ENCODE assay signal across 8 cellular contexts in genomic region chr2:219205981-219206441, GRCh38. TPM values are rescaled to one million over a fixed set of nuclear protein-coding genes. Genes with fewer than 3 reads are reported as not detected.
DNase-seq lines count a peak whose midpoint lies in the region; TF ChIP-seq lines count a peak whose summit lies in the region.

No MANE protein-coding gene starts in this region.

- H3K27ac ChIP-seq in HEK293 (ENCODE audit: extremely low read depth, low read depth, low read length) (peak overlapping the region; percentile 61), temporal lobe (ENCODE audit: low read depth, low read length) (peak overlapping the region; percentile 97)

- H3K9ac ChIP-seq in ES-I3 (ENCODE audit: low read depth, low read length), result peak overlapping the region; percentile 95

- H3K27ac Mint-ChIP-seq in activated T-helper 1 cell treated with anti-CD3 and anti-CD28 coated beads, Interleukin-12 subunit alpha, Interleukin-12 subunit beta, Interleukin-2, Interleukin-4 antibody, amounts not matched to agents 30 ng/mL and 10 ng/mL and 1 ng/mL, durations not matched to agents 14 hours and 24 hours and 36 hours, result peak overlapping the region; percentile 99
- H3K27ac Mint-ChIP-seq in immature natural killer cell, result peak overlapping the region; percentile 94 to 99 (median 96)

- intact Hi-C loops in activated T-helper 1 cell treated with anti-CD3 and anti-CD28 coated beads, Interleukin-12 subunit alpha, Interleukin-12 subunit beta, Interleukin-2, Interleukin-4 antibody, amounts not matched to agents 30 ng/mL and 10 ng/mL and 1 ng/mL, durations not matched to agents 14 hours and 24 hours and 36 hours (cut with micrococcal nuclease), result loop anchor here (1.0 to 2.0 kb wide), 14 partner anchors 13 to 800 kb away; partner anchors contain the start of genes ANKZF1, ATG9A, CHPF and CNOT9

- peaks cover 25% of the 10 kb centered on the region for H3K36me3 Mint-ChIP-seq in activated T-helper 1 cell treated with anti-CD3 and anti-CD28 coated beads, Interleukin-12 subunit alpha, Interleukin-12 subunit beta, Interleukin-2, Interleukin-4 antibody, amounts not matched to agents 30 ng/mL and 10 ng/mL and 1 ng/mL, durations not matched to agents 14 hours and 24 hours and 36 hours (ENCODE audit: low read depth)
- peaks cover 0 to 10% (median 0%) of the 10 kb centered on the region in 3 donors for H3K36me3 Mint-ChIP-seq in immature natural killer cell

- DNase-seq in activated T-helper 1 cell treated with anti-CD3 and anti-CD28 coated beads, Interleukin-12 subunit alpha, Interleukin-12 subunit beta, Interleukin-2, Interleukin-4 antibody, amounts not matched to agents 30 ng/mL and 10 ng/mL and 1 ng/mL, durations not matched to agents 14 hours and 24 hours and 36 hours (ENCODE audit: low spot score), result no peak
- no peak for DNase-seq in immature natural killer cell
- no peak for DNase-seq in D341Med (ENCODE audit: low spot score)
- DNase-seq in iPS-NIHi11 (ENCODE audit: low spot score), result no peak
- no peak for DNase-seq in activated CD4-positive, alpha-beta T cell treated with anti-CD3 and anti-CD28 coated beads, Interleukin-2, amount 50 U/mL, for 1 hour

- TF ChIP-seq CTCF in HEK293 (tag by site-specific recombination; IDR thresholded peaks at IDR 0.05), result no peak

- H3K9me3 ChIP-seq in ES-I3 (ENCODE audit: control insufficient read depth, insufficient read depth, low read length) (no peaks in the 10 kb centered on the region), HEK293 (ENCODE audit: control insufficient read depth, insufficient read depth, low read depth, low read length) (no peaks in the 10 kb centered on the region)

- peaks cover 4% of the 10 kb centered on the region for H3K9me3 Mint-ChIP-seq in activated T-helper 1 cell treated with anti-CD3 and anti-CD28 coated beads, Interleukin-12 subunit alpha, Interleukin-12 subunit beta, Interleukin-2, Interleukin-4 antibody, amounts not matched to agents 30 ng/mL and 10 ng/mL and 1 ng/mL, durations not matched to agents 14 hours and 24 hours and 36 hours
- H3K9me3 Mint-ChIP-seq in immature natural killer cell, result peaks cover 0 to 1% (median 0%) of the 10 kb centered on the region in 6 donors

- POLR2A ChIA-PET in HEK293 (lab: Yijun Ruan, JAX), result interaction anchor here (0.8 to 2.6 kb wide), 18 partner anchors 9 to 182 kb away, joined by 3 to 42 read pairs (median 4); partner anchors contain the start of genes ABCB6, ANKZF1, ATG9A and CNPPD1

- H3K4me1 ChIP-seq in ES-I3 (ENCODE audit: insufficient read depth, low read length) (peaks cover 5% of the 10 kb centered on the region; the same call in 1 of the 2 replicates), HEK293 (ENCODE audit: control insufficient read depth, insufficient read depth, low read length) (peaks cover 8% of the 10 kb centered on the region)

- H3K36me3 ChIP-seq in ES-I3 (ENCODE audit: insufficient read depth, low read length) (no peaks in the 10 kb centered on the region; the same call in 1 of the 2 replicates), HEK293 (ENCODE audit: control insufficient read depth in 2 of 2, insufficient read depth in 1 of 2, low read length in 2 of 2) (peaks cover 0 to 37% of the 10 kb centered on the region in 2 experiments; a peak in 2 of 3 replicates)

- peak overlapping the region; percentile 76 for H3K4me3 ChIP-seq in HEK293 (ENCODE audit: low read depth, low read length)

- H3K4me1 Mint-ChIP-seq in activated T-helper 1 cell treated with anti-CD3 and anti-CD28 coated beads, Interleukin-12 subunit alpha, Interleukin-12 subunit beta, Interleukin-2, Interleukin-4 antibody, amounts not matched to agents 30 ng/mL and 10 ng/mL and 1 ng/mL, durations not matched to agents 14 hours and 24 hours and 36 hours (ENCODE audit: low read depth), result peaks cover 40% of the 10 kb centered on the region
- H3K4me1 Mint-ChIP-seq in immature natural killer cell, result peaks cover 32 to 43% of the 10 kb centered on the region in 2 donors

- no peaks in the 10 kb centered on the region for H3K27me3 Mint-ChIP-seq in activated T-helper 1 cell treated with anti-CD3 and anti-CD28 coated beads, Interleukin-12 subunit alpha, Interleukin-12 subunit beta, Interleukin-2, Interleukin-4 antibody, amounts not matched to agents 30 ng/mL and 10 ng/mL and 1 ng/mL, durations not matched to agents 14 hours and 24 hours and 36 hours (ENCODE audit: insufficient read depth)
- peaks cover 0 to 6% (median 2%) of the 10 kb centered on the region in 3 donors for H3K27me3 Mint-ChIP-seq in immature natural killer cell (ENCODE audit: low read depth in 3 of 3)

- CTCF ChIA-PET in HEK293 (lab: Yijun Ruan, JAX), result interaction anchor here (0.6 to 1.4 kb wide), 10 partner anchors 12 to 1981 kb away, joined by 3 to 5 read pairs (median 3); no protein-coding TSS in a partner anchor

- peak overlapping the region; percentile 92 for H3K4me3 Mint-ChIP-seq in activated T-helper 1 cell treated with anti-CD3 and anti-CD28 coated beads, Interleukin-12 subunit alpha, Interleukin-12 subunit beta, Interleukin-2, Interleukin-4 antibody, amounts not matched to agents 30 ng/mL and 10 ng/mL and 1 ng/mL, durations not matched to agents 14 hours and 24 hours and 36 hours
- peak overlapping the region; percentile 89 to 98 (median 91) for H3K4me3 Mint-ChIP-seq in immature natural killer cell

TF ChIP-seq in HEK293, 187 proteins besides CTCF, POLR2A, EP300 and RAD21:
- TF ChIP-seq YY1 (tag by site-specific recombination; IDR thresholded peaks at IDR 0.05) (no peak), ZNF335 (tag by site-specific recombination; conservative IDR thresholded peaks at IDR 0.05) (peak; percentile 50; the same call in 1 of the 2 replicates)

RNA-seq across cellular contexts. Expression of gene ZFAND2B, which starts 0.6 kb away (rescaled TPM):
- total RNA-seq in activated T-helper 1 cell treated with anti-CD3 and anti-CD28 coated beads, Interleukin-12 subunit alpha, Interleukin-12 subunit beta, Interleukin-2, Interleukin-4 antibody, amounts not matched to agents 30 ng/mL and 10 ng/mL and 1 ng/mL, durations not matched to agents 14 hours and 24 hours and 36 hours, result 35.0 and 41.3 TPM in 2 replicates
- 100 to 1,000 TPM in 2 of 3 donors, 10 to 100 TPM in 1; 95.4 to 128 (median 102) TPM for polyA plus RNA-seq in immature natural killer cell
- 6.6 TPM for total RNA-seq in temporal lobe

RNA-seq across cellular contexts. Expression of gene ABCB6, which starts 12.7 kb away (rescaled TPM):
- 31.9 and 32.9 TPM in 2 replicates for total RNA-seq in activated T-helper 1 cell treated with anti-CD3 and anti-CD28 coated beads, Interleukin-12 subunit alpha, Interleukin-12 subunit beta, Interleukin-2, Interleukin-4 antibody, amounts not matched to agents 30 ng/mL and 10 ng/mL and 1 ng/mL, durations not matched to agents 14 hours and 24 hours and 36 hours
- 1 to 10 TPM in 2 of 3 donors, under 1 TPM in 1; 0.21 to 3.7 (median 1.2) TPM for polyA plus RNA-seq in immature natural killer cell
- 17.7 TPM for total RNA-seq in temporal lobe

RNA-seq across cellular contexts. Expression of gene ATG9A, which starts 23.4 kb away (rescaled TPM):
- total RNA-seq in activated T-helper 1 cell treated with anti-CD3 and anti-CD28 coated beads, Interleukin-12 subunit alpha, Interleukin-12 subunit beta, Interleukin-2, Interleukin-4 antibody, amounts not matched to agents 30 ng/mL and 10 ng/mL and 1 ng/mL, durations not matched to agents 14 hours and 24 hours and 36 hours, result 55.3 and 57.0 TPM in 2 replicates
- 10 to 100 TPM in 2 of 3 donors, 1 to 10 TPM in 1; 8.6 to 31.9 (median 14.8) TPM for polyA plus RNA-seq in immature natural killer cell
- total RNA-seq in temporal lobe, result 22.4 TPM

RNA-seq across cellular contexts. Expression of gene ANKZF1, which starts 23.6 kb away (rescaled TPM):
- 112 and 117 TPM in 2 replicates for total RNA-seq in activated T-helper 1 cell treated with anti-CD3 and anti-CD28 coated beads, Interleukin-12 subunit alpha, Interleukin-12 subunit beta, Interleukin-2, Interleukin-4 antibody, amounts not matched to agents 30 ng/mL and 10 ng/mL and 1 ng/mL, durations not matched to agents 14 hours and 24 hours and 36 hours
- polyA plus RNA-seq in immature natural killer cell, result 10 to 100 TPM; 11.5 to 28.6 (median 22.4) TPM
- total RNA-seq in temporal lobe, result 25.3 TPM

RNA-seq across cellular contexts. Expression of gene RETREG2, which starts 27.9 kb away (rescaled TPM):
- total RNA-seq in activated T-helper 1 cell treated with anti-CD3 and anti-CD28 coated beads, Interleukin-12 subunit alpha, Interleukin-12 subunit beta, Interleukin-2, Interleukin-4 antibody, amounts not matched to agents 30 ng/mL and 10 ng/mL and 1 ng/mL, durations not matched to agents 14 hours and 24 hours and 36 hours, result 58.4 and 61.5 TPM in 2 replicates
- 10 to 100 TPM; 51.2 to 88.6 (median 58.6) TPM for polyA plus RNA-seq in immature natural killer cell
- total RNA-seq in temporal lobe, result 44.0 TPM
